6 cellular contexts compared by ENCODE assay signal in genomic region chr19:681029-681626, GRCh38. TPM values are rescaled to one million over a fixed set of nuclear protein-coding genes. Genes with fewer than 3 reads are reported as not detected.
DNase-seq lines count a peak whose midpoint lies in the region; ATAC-seq, FAIRE-seq and TF ChIP-seq lines count a peak whose summit lies in the region.

No MANE protein-coding gene starts in this region.

- no peaks in the 10 kb centered on the region for H3K27me3 Mint-ChIP-seq in nephron (ENCODE audit: low read depth)

- SMC1A ChIA-PET in GM12878 (lab: Charles Lee; ENCODE audit: uncharacterized antibody, unreplicated experiment): no interaction called here

- no peaks in the 10 kb centered on the region; the same call in 1 of the 2 replicates for H4K20me1 ChIP-seq in GM12878 (ENCODE audit: control insufficient read depth, insufficient read depth)

- H3K9me3 Mint-ChIP-seq in nephron: no peaks in the 10 kb centered on the region

- CTCF ChIA-PET in GM12878 (lab: Yijun Ruan, JAX): interaction anchor here (1.4 kb wide), 1 partner anchor 53 kb away, joined by 4 read pairs; no protein-coding TSS in a partner anchor

- H3K4me3 Mint-ChIP-seq in nephron: peak overlapping the region; percentile 90 to 96 (median 93)

- peak overlapping the region; percentile 68 for H3K4me2 ChIP-seq in GM12878 (ENCODE audit: control insufficient read depth, insufficient read depth)

- no peak for TF ChIP-seq RAD21 in GM12878 (IDR thresholded peaks at IDR 0.05; ENCODE audit: insufficient read depth, low read depth, low read length)

- BruUV-seq in GM12878 (replicated peaks; lab: Mats Ljungman, UMichigan): no TSS peak

- peaks cover 11% of the 10 kb centered on the region for H3K4me1 ChIP-seq in GM12878 (ENCODE audit: control insufficient read depth, insufficient read depth, low read length)

- TF ChIP-seq CTCF in GM12878 (IDR thresholded peaks at IDR 0.05 in 2 of 3, conservative IDR thresholded peaks at IDR 0.05 in 1 of 3; ENCODE audit: control insufficient read depth in 2 of 3, extremely low read depth in 1 of 3, insufficient read depth in 1 of 3, low read depth in 3 of 3, low read length in 3 of 3) (no peak), nephron (IDR thresholded peaks at IDR 0.05; ENCODE audit: unreplicated experiment in 3 of 3) (no peak)

- RAD21 ChIA-PET in GM12878 (lab: Charles Lee; ENCODE audit: unreplicated experiment): interaction anchor here (2.0 kb wide), 1 partner anchor 18 kb away, joined by 8 read pairs; the partner anchor contains the start of gene RNF126

- H3K27me3 ChIP-seq in GM12878 (replicated peaks in 1 of 2; ENCODE audit: control insufficient read depth in 2 of 2, insufficient read depth in 2 of 2, low read length in 1 of 2): no peaks in the 10 kb centered on the region

- no peak for TF ChIP-seq POLR2A in GM12878 (IDR thresholded peaks at IDR 0.05; ENCODE audit: low read depth, low read length)

- no peaks in the 10 kb centered on the region for H3K79me2 ChIP-seq in GM12878 (ENCODE audit: control insufficient read depth, insufficient read depth, low read length)

- ATAC-seq in GM12878: peak; percentile 81

- H3K9ac ChIP-seq in GM12878 (ENCODE audit: control insufficient read depth, insufficient read depth, low read length): no peak overlapping the region

- WGBS in GM12878 (ENCODE audit: insufficient coverage, insufficient replicate concordance, low lambda C conversion rate, missing lambda C conversion rate): 46% methylated on average over 36 of the region's 40 CpGs

- TF ChIP-seq EP300 in GM12878 (IDR thresholded peaks at IDR 0.05; ENCODE audit: borderline replicate concordance in 1 of 2, control insufficient read depth in 1 of 2, low read depth in 2 of 2, low read length in 2 of 2): no peak

- in situ Hi-C loops in GM12878 (cut with MboI): no loop called here

- no peaks in the 10 kb centered on the region for H3K4me1 Mint-ChIP-seq in nephron

- no peaks in the 10 kb centered on the region for H3K9me3 ChIP-seq in GM12878 (replicated peaks; ENCODE audit: control insufficient read depth, insufficient read depth, low read length)

- H3K36me3 ChIP-seq in GM12878 (ENCODE audit: control insufficient read depth in 2 of 2, insufficient read depth in 2 of 2, low read length in 1 of 2): no peaks in the 10 kb centered on the region

- H3K36me3 Mint-ChIP-seq in nephron (ENCODE audit: low read depth): no peaks in the 10 kb centered on the region

- intact Hi-C loops in GM12878 (cut with micrococcal nuclease; ENCODE audit: unreplicated experiment): loop anchor here (2.0 kb wide), 2 partner anchors 18 to 22 kb away; partner anchors contain the start of gene RNF126

- peak overlapping the region; percentile 65 for H2AFZ ChIP-seq in GM12878 (ENCODE audit: control insufficient read depth, low read depth, low read length)

- POLR2A ChIA-PET in GM12878 (lab: Charles Lee): no interaction called here

- peak; percentile 73 for DNase-seq in activated effector memory CD4-positive, alpha-beta T cell treated with anti-CD3 and anti-CD28 coated beads, Interleukin-2, amount 50 U/mL, for 16 hours
- DNase-seq in activated effector memory CD4-positive, alpha-beta T cell treated with Interleukin-2 at 50 U/mL for 16 hours: no peak
- DNase-seq in GM12878 (ENCODE audit: low read depth, low spot score) (no peak), NK-92 (lab: John Stamatoyannopoulos, UW; ENCODE audit: unreplicated experiment) (no peak), T-helper 9 cell (no peak)

- FAIRE-seq in GM12878 (lab: Jason Lieb, UNC): no peak

- H3K27ac ChIP-seq in GM12878 (ENCODE audit: control insufficient read depth, insufficient read depth): no peak overlapping the region

- peak overlapping the region; percentile 90 to 98 (median 97) for H3K27ac Mint-ChIP-seq in nephron

- H3K4me3 ChIP-seq in GM12878: peak overlapping the region; percentile 70; the same call in 1 of the 2 replicates

RNA-seq across cellular contexts. Expression of gene FSTL3, which starts 4.9 kb away (rescaled TPM):
- 67.2 and 78.8 TPM in 2 replicates for total RNA-seq in GM12878 (2013; cell fraction: nucleolus; rRNA removed)
- 10.2 and 10.3 TPM in 2 replicates for total RNA-seq in GM12878 (2014; rRNA removed)
- 4.3 and 4.5 TPM in 2 replicates for total RNA-seq in GM12878 (2014; rRNA removed; fragmentation: Illumina TruSeq; extraction: Trizol)
- total RNA-seq in GM12878 (2021): 10.9 and 12.0 TPM in 2 replicates
- 9.1 TPM for polyA plus RNA-seq in GM12878 (2011; ENCODE audit: low read depth)
- 8.4 and 13.5 TPM in 2 replicates for polyA plus RNA-seq in GM12878 (2011; rRNA removed)
- 22.5 and 39.1 TPM in 2 replicates for polyA plus RNA-seq in GM12878 (2011; cell fraction: cytosol; rRNA removed)
- polyA plus RNA-seq in GM12878 (2011; cell fraction: nucleus; rRNA removed): 115 TPM in 2 replicates
- 9.7 and 30.0 TPM in 2 replicates for polyA plus RNA-seq in GM12878 (2012)
- 2.4 and 2.7 TPM in 2 replicates for polyA plus RNA-seq in GM12878 (2014; fragmentation: Illumina TruSeq; extraction: Trizol)
- polyA plus RNA-seq in GM12878 (2014; fragmentation: Nextera tagmentation; extraction: Ambion mirVana): under 1 TPM; 0.42 to 0.79 TPM
- 10.5 and 12.5 TPM in 2 replicates for polyA plus RNA-seq in GM12878 (2014; rRNA removed)
- 1 to 10 TPM; 2.4 TPM for polyA plus RNA-seq in GM12878 (2016; fragmentation: Nextera tagmentation; extraction: Ambion mirVana)
- polyA minus RNA-seq in GM12878 (2011; rRNA and poly(A)+ RNA removed): 7.3 and 13.2 TPM in 2 replicates
- 11.7 and 12.8 TPM in 2 replicates for polyA minus RNA-seq in GM12878 (2011; cell fraction: cytosol; rRNA and poly(A)+ RNA removed)
- polyA minus RNA-seq in GM12878 (2011; cell fraction: nucleus; rRNA and poly(A)+ RNA removed): 5.9 and 12.5 TPM in 2 replicates

RNA-seq across cellular contexts. Expression of gene PRSS57, which starts 14.1 kb away (rescaled TPM):
- total RNA-seq in GM12878 (2013; cell fraction: nucleolus; rRNA removed): not detected in 2 replicates
- not detected in 2 replicates for total RNA-seq in GM12878 (2014; rRNA removed)
- not detected in 2 replicates for total RNA-seq in GM12878 (2014; rRNA removed; fragmentation: Illumina TruSeq; extraction: Trizol)
- not detected in 2 replicates for total RNA-seq in GM12878 (2021)
- polyA plus RNA-seq in GM12878 (2011; ENCODE audit: low read depth): not detected
- polyA plus RNA-seq in GM12878 (2011; rRNA removed): not detected in 2 replicates
- polyA plus RNA-seq in GM12878 (2011; cell fraction: cytosol; rRNA removed): 0.04 TPM in 1 of 2 replicates, not detected in the other
- not detected in 2 replicates for polyA plus RNA-seq in GM12878 (2011; cell fraction: nucleus; rRNA removed)
- polyA plus RNA-seq in GM12878 (2012): not detected in 2 replicates
- polyA plus RNA-seq in GM12878 (2014; fragmentation: Illumina TruSeq; extraction: Trizol): not detected in 2 replicates
- polyA plus RNA-seq in GM12878 (2014; fragmentation: Nextera tagmentation; extraction: Ambion mirVana): not detected
- not detected in 2 replicates for polyA plus RNA-seq in GM12878 (2014; rRNA removed)
- polyA plus RNA-seq in GM12878 (2016; fragmentation: Nextera tagmentation; extraction: Ambion mirVana): not detected
- polyA minus RNA-seq in GM12878 (2011; rRNA and poly(A)+ RNA removed): not detected in 2 replicates
- not detected in 2 replicates for polyA minus RNA-seq in GM12878 (2011; cell fraction: cytosol; rRNA and poly(A)+ RNA removed)
- polyA minus RNA-seq in GM12878 (2011; cell fraction: nucleus; rRNA and poly(A)+ RNA removed): not detected in 2 replicates

RNA-seq across cellular contexts. Expression of gene RNF126, which starts 18.1 kb away (rescaled TPM):
- 45.4 and 54.1 TPM in 2 replicates for total RNA-seq in GM12878 (2013; cell fraction: nucleolus; rRNA removed)
- total RNA-seq in GM12878 (2014; rRNA removed) (81.3 and 100 TPM in 2 replicates), GM12878 (2014; rRNA removed; fragmentation: Illumina TruSeq; extraction: Trizol) (13.5 and 19.2 TPM in 2 replicates), GM12878 (2021) (78.3 and 90.2 TPM in 2 replicates)
- polyA plus RNA-seq in GM12878 (2011; ENCODE audit: low read depth): 7.8 TPM
- polyA plus RNA-seq in GM12878 (2011; rRNA removed) (4.5 and 8.9 TPM in 2 replicates), GM12878 (2014; fragmentation: Illumina TruSeq; extraction: Trizol) (0.90 and 5.2 TPM in 2 replicates), GM12878 (2014; fragmentation: Nextera tagmentation; extraction: Ambion mirVana) (under 1 TPM; 0.45 to 0.73 TPM), GM12878 (2014; rRNA removed) (84.2 and 98.4 TPM in 2 replicates), GM12878 (2016; fragmentation: Nextera tagmentation; extraction: Ambion mirVana) (10 to 100 TPM; 81.9 to 85.7 TPM)
- polyA plus RNA-seq in GM12878 (2011; cell fraction: cytosol; rRNA removed): 22.0 and 33.7 TPM in 2 replicates
- polyA plus RNA-seq in GM12878 (2011; cell fraction: nucleus; rRNA removed): 59.1 and 84.4 TPM in 2 replicates
- polyA plus RNA-seq in GM12878 (2012): 46.6 and 57.2 TPM in 2 replicates
- polyA minus RNA-seq in GM12878 (2011; rRNA and poly(A)+ RNA removed): 6.1 and 15.7 TPM in 2 replicates
- 15.3 and 15.5 TPM in 2 replicates for polyA minus RNA-seq in GM12878 (2011; cell fraction: cytosol; rRNA and poly(A)+ RNA removed)
- 20.7 and 35.5 TPM in 2 replicates for polyA minus RNA-seq in GM12878 (2011; cell fraction: nucleus; rRNA and poly(A)+ RNA removed)

RNA-seq across cellular contexts. Expression of gene PALM, which starts 27.6 kb away (rescaled TPM):
- total RNA-seq in GM12878 (2013; cell fraction: nucleolus; rRNA removed): 1.4 and 6.2 TPM in 2 replicates
- total RNA-seq in GM12878 (2014; rRNA removed): 0.38 and 0.62 TPM in 2 replicates
- 0.14 and 0.18 TPM in 2 replicates for total RNA-seq in GM12878 (2014; rRNA removed; fragmentation: Illumina TruSeq; extraction: Trizol)
- total RNA-seq in GM12878 (2021): 0.37 and 0.95 TPM in 2 replicates
- 0.72 TPM for polyA plus RNA-seq in GM12878 (2011; ENCODE audit: low read depth)
- polyA plus RNA-seq in GM12878 (2011; rRNA removed): 0.24 and 0.60 TPM in 2 replicates
- 0.88 and 1.2 TPM in 2 replicates for polyA plus RNA-seq in GM12878 (2011; cell fraction: cytosol; rRNA removed)
- 2.0 and 2.4 TPM in 2 replicates for polyA plus RNA-seq in GM12878 (2011; cell fraction: nucleus; rRNA removed)
- polyA plus RNA-seq in GM12878 (2012): 0.53 and 0.58 TPM in 2 replicates
- polyA plus RNA-seq in GM12878 (2014; fragmentation: Illumina TruSeq; extraction: Trizol): 0.13 TPM in 1 of 2 replicates, not detected in the other
- not detected for polyA plus RNA-seq in GM12878 (2014; fragmentation: Nextera tagmentation; extraction: Ambion mirVana)
- 0.16 and 0.28 TPM in 2 replicates for polyA plus RNA-seq in GM12878 (2014; rRNA removed)
- under 1 TPM; 0.09 to 0.16 TPM for polyA plus RNA-seq in GM12878 (2016; fragmentation: Nextera tagmentation; extraction: Ambion mirVana)
- 0.44 and 0.52 TPM in 2 replicates for polyA minus RNA-seq in GM12878 (2011; rRNA and poly(A)+ RNA removed)
- 0.67 and 1.0 TPM in 2 replicates for polyA minus RNA-seq in GM12878 (2011; cell fraction: cytosol; rRNA and poly(A)+ RNA removed)
- polyA minus RNA-seq in GM12878 (2011; cell fraction: nucleus; rRNA and poly(A)+ RNA removed): 0.60 and 0.67 TPM in 2 replicates

RNA-seq across cellular contexts. Expression of gene FGF22, which starts 41.4 kb away (rescaled TPM):
- not detected in 2 replicates for total RNA-seq in GM12878 (2013; cell fraction: nucleolus; rRNA removed)
- not detected in 2 replicates for total RNA-seq in GM12878 (2014; rRNA removed)
- not detected in 2 replicates for total RNA-seq in GM12878 (2014; rRNA removed; fragmentation: Illumina TruSeq; extraction: Trizol)
- not detected in 2 replicates for total RNA-seq in GM12878 (2021)
- polyA plus RNA-seq in GM12878 (2011; ENCODE audit: low read depth): not detected
- polyA plus RNA-seq in GM12878 (2011; rRNA removed): not detected in 2 replicates
- 0.03 TPM in 1 of 2 replicates, not detected in the other for polyA plus RNA-seq in GM12878 (2011; cell fraction: cytosol; rRNA removed)
- not detected in 2 replicates for polyA plus RNA-seq in GM12878 (2011; cell fraction: nucleus; rRNA removed)
- 0.24 TPM in 1 of 2 replicates, not detected in the other for polyA plus RNA-seq in GM12878 (2012)
- not detected in 2 replicates for polyA plus RNA-seq in GM12878 (2014; fragmentation: Illumina TruSeq; extraction: Trizol)
- not detected for polyA plus RNA-seq in GM12878 (2014; fragmentation: Nextera tagmentation; extraction: Ambion mirVana)
- polyA plus RNA-seq in GM12878 (2014; rRNA removed): 0.05 and 0.13 TPM in 2 replicates
- not detected for polyA plus RNA-seq in GM12878 (2016; fragmentation: Nextera tagmentation; extraction: Ambion mirVana)
- not detected in 2 replicates for polyA minus RNA-seq in GM12878 (2011; rRNA and poly(A)+ RNA removed)
- polyA minus RNA-seq in GM12878 (2011; cell fraction: cytosol; rRNA and poly(A)+ RNA removed): not detected in 2 replicates
- not detected in 2 replicates for polyA minus RNA-seq in GM12878 (2011; cell fraction: nucleus; rRNA and poly(A)+ RNA removed)
